In genomic region chr18:34258176-34258575, GRCh38 we compare ENCODE assay signal across 20 cellular contexts. TPM values are rescaled to one million over a fixed set of nuclear protein-coding genes. Genes with fewer than 3 reads are reported as not detected.
"Had no signal": no experiment of that assay in that cellular context is flagged by ENCODE, and none has a peak within 500 bp of the region (broad histone marks: within the 10 kb centered on the region; RNA-seq: fewer than 3 reads in every experiment).

No MANE protein-coding gene starts in this region.

- H3K36me3 Mint-ChIP-seq: natural killer cell treated with Interleukin-12 subunit alpha and Interleukin-12 subunit beta and Interleukin-15 and Interleukin-18, amount 100 ng/mL, for 72 hours; stimulated activated memory B cell treated with anti-CD40 and anti-IgM and Interleukin-4, amounts not matched to agents 10 μg/mL and 1 μg/mL and 100 μg/mL, for 72 hours had no signal

- H3K4me1 Mint-ChIP-seq: stimulated activated memory B cell treated with anti-CD40 and anti-IgM and Interleukin-4, amounts not matched to agents 10 μg/mL and 1 μg/mL and 100 μg/mL, for 72 hours had no signal

- H3K4me1 ChIP-seq: esophagus squamous epithelium, gastroesophageal sphincter, psoas muscle, right lobe of liver, tibial nerve, upper lobe of right lung, vagina had no signal

- H3K27ac Mint-ChIP-seq: effector memory CD8-positive, alpha-beta T cell; natural killer cell treated with Interleukin-12 subunit alpha and Interleukin-12 subunit beta and Interleukin-15 and Interleukin-18, amount 100 ng/mL, for 72 hours; stimulated activated memory B cell treated with anti-CD40 and anti-IgM and Interleukin-4, amounts not matched to agents 10 μg/mL and 1 μg/mL and 100 μg/mL, for 72 hours; stimulated activated naive CD8-positive, alpha-beta T cell treated with anti-CD3 and anti-CD28 coated beads, Interleukin-15, Interleukin-2, amounts not matched to agents 100 ng/mL and 50 ng/mL, for 24 hours had no signal

- H3K4me3 Mint-ChIP-seq: effector memory CD8-positive, alpha-beta T cell; natural killer cell treated with Interleukin-12 subunit alpha and Interleukin-12 subunit beta and Interleukin-15 and Interleukin-18, amount 100 ng/mL, for 72 hours; stimulated activated memory B cell treated with anti-CD40 and anti-IgM and Interleukin-4, amounts not matched to agents 10 μg/mL and 1 μg/mL and 100 μg/mL, for 72 hours; stimulated activated naive CD8-positive, alpha-beta T cell treated with anti-CD3 and anti-CD28 coated beads, Interleukin-15, Interleukin-2, amounts not matched to agents 100 ng/mL and 50 ng/mL, for 24 hours had no signal

- H3K27me3 Mint-ChIP-seq: effector memory CD8-positive, alpha-beta T cell; natural killer cell treated with Interleukin-12 subunit alpha and Interleukin-12 subunit beta and Interleukin-15 and Interleukin-18, amount 100 ng/mL, for 72 hours; stimulated activated memory B cell treated with anti-CD40 and anti-IgM and Interleukin-4, amounts not matched to agents 10 μg/mL and 1 μg/mL and 100 μg/mL, for 72 hours; stimulated activated naive CD8-positive, alpha-beta T cell treated with anti-CD3 and anti-CD28 coated beads, Interleukin-15, Interleukin-2, amounts not matched to agents 100 ng/mL and 50 ng/mL, for 24 hours had no signal

- H3K27ac ChIP-seq: esophagus squamous epithelium, gastroesophageal sphincter, neutrophil, psoas muscle, right lobe of liver, tibial nerve, upper lobe of right lung, vagina had no signal

- H3K27me3 ChIP-seq: esophagus squamous epithelium, gastroesophageal sphincter, neutrophil, right lobe of liver, tibial nerve, upper lobe of right lung, vagina had no signal

- H3K9me3 ChIP-seq: esophagus squamous epithelium, gastroesophageal sphincter, neutrophil, psoas muscle, right lobe of liver, tibial nerve, upper lobe of right lung, vagina had no signal

- DNase-seq: effector memory CD8-positive, alpha-beta T cell; esophagus squamous epithelium; foreskin fibroblast; islet precursor cell; mammary epithelial cell; psoas muscle; retina; right lobe of liver; stimulated activated CD4-positive, alpha-beta T cell treated with anti-CD3 and anti-CD28 coated beads, Interleukin-4, amount 100 ng/mL, for 24 hours; upper lobe of right lung had no signal

- ATAC-seq: effector memory CD8-positive, alpha-beta T cell; gastroesophageal sphincter; left lobe of liver; natural killer cell treated with Interleukin-12 subunit alpha and Interleukin-12 subunit beta and Interleukin-15 and Interleukin-18, amount 100 ng/mL, for 72 hours; psoas muscle; right lobe of liver; stimulated activated memory B cell treated with anti-CD40 and anti-IgM and Interleukin-4, amounts not matched to agents 10 μg/mL and 1 μg/mL and 100 μg/mL, for 72 hours; upper lobe of right lung had no signal

- H3K4me3 ChIP-seq: esophagus squamous epithelium, gastroesophageal sphincter, psoas muscle, right lobe of liver, tibial nerve, upper lobe of right lung, vagina had no signal

- H3K36me3 ChIP-seq: esophagus squamous epithelium, gastroesophageal sphincter, neutrophil, right lobe of liver, tibial nerve, upper lobe of right lung, vagina had no signal

RNA-seq across cellular contexts. Expression of gene NOL4, which starts 33.5 kb away (rescaled TPM):
- total RNA-seq: esophagus squamous epithelium; myocyte; natural killer cell treated with Interleukin-12 subunit alpha and Interleukin-12 subunit beta and Interleukin-15 and Interleukin-18, amount 100 ng/mL, for 72 hours; osteoblast; psoas muscle; tibial nerve; upper lobe of right lung; vagina had no signal
- polyA plus RNA-seq: mammary epithelial cell had no signal
